Comparison of ENCODE assay signal across 32 cellular contexts in genomic region chr14:94020267-94020666, GRCh38. TPM values are rescaled to one million over a fixed set of nuclear protein-coding genes. Genes with fewer than 3 reads are reported as not detected.
"Had no signal": no experiment of that assay in that cellular context is flagged by ENCODE, and none has a peak within 500 bp of the region (broad histone marks: within the 10 kb centered on the region; RNA-seq: fewer than 3 reads in every experiment).

No MANE protein-coding gene starts in this region.

- H3K4me1 ChIP-seq: adrenal gland, lower lobe of right lung, upper lobe of left lung had no signal

- H3K9me3 ChIP-seq: adrenal gland, lower lobe of right lung, thoracic aorta, upper lobe of left lung had no signal

- H3K9me3 Mint-ChIP-seq: activated CD4-positive, alpha-beta T cell treated with anti-CD3 and anti-CD28 coated beads, Interleukin-2, amount 10 ng/mL, durations not matched to agents 7 days and 5 days; activated T-cell treated with anti-CD3 and anti-CD28 coated beads, Interleukin-2, amount 50 U/mL, for 24 hours; activated T-helper 2 cell treated with anti-CD3 and anti-CD28 coated beads, Interferon-gamma antibody, Interleukin-2, Interleukin-4, amounts not matched to agents 10 μg/mL and 5 μg/mL and 100 μg/mL, durations not matched to agents 14 hours and 24 hours and 36 hours; effector memory CD8-positive, alpha-beta T cell; immature natural killer cell; neural crest cell had no signal

- H3K27me3 ChIP-seq: adrenal gland, hepatocyte, upper lobe of left lung had no signal

- H3K36me3 Mint-ChIP-seq: activated naive CD8-positive, alpha-beta T cell; immature natural killer cell; naive B cell had no signal

- H3K4me2 ChIP-seq: hepatocyte had no signal

- DNase-seq: activated CD4-positive, alpha-beta T cell treated with anti-CD3 and anti-CD28 coated beads, Interleukin-2, amount 10 ng/mL, durations not matched to agents 7 days and 5 days; activated CD8-positive, alpha-beta memory T cell treated with anti-CD3 and anti-CD28 coated beads, Interleukin-2, amount 50 U/mL, for 4 hours; activated naive CD4-positive, alpha-beta T cell; activated T-cell treated with anti-CD3 and anti-CD28 coated beads, Interleukin-2, amount 50 U/mL, for 24 hours; adrenal gland; central memory CD4-positive, alpha-beta T cell; effector memory CD8-positive, alpha-beta T cell; glutamatergic neuron; immature natural killer cell; lower lobe of right lung; naive B cell; retina; stimulated activated CD4-positive, alpha-beta T cell treated with anti-CD3 and anti-CD28 coated beads, Interleukin-2, amount 100 ng/mL, for 48 hours; stimulated activated CD8-positive, alpha-beta memory T cell treated with anti-CD3 and anti-CD28 coated beads, Interleukin-4, amount 100 ng/mL, for 48 hours; stimulated activated naive CD4-positive, alpha-beta T cell treated with Interleukin-2 at 50 U/mL for 16 hours; upper lobe of left lung had no signal

- H2AFZ ChIP-seq: hepatocyte had no signal

- ATAC-seq: effector memory CD8-positive, alpha-beta T cell; left lobe of liver; lower lobe of right lung had no signal

- H3K79me2 ChIP-seq: hepatocyte had no signal

- H3K27ac Mint-ChIP-seq: activated CD4-positive, alpha-beta T cell treated with anti-CD3 and anti-CD28 coated beads, Interleukin-2, amount 10 ng/mL, durations not matched to agents 7 days and 5 days; activated naive CD8-positive, alpha-beta T cell; effector memory CD8-positive, alpha-beta T cell; immature natural killer cell; progenitor cell of endocrine pancreas had no signal

- H3K27ac ChIP-seq: adrenal gland, hepatocyte, lower lobe of right lung, thoracic aorta, upper lobe of left lung had no signal

- FAIRE-seq: astrocyte, endothelial cell of umbilical vein, frontal cortex had no signal

- H3K27me3 Mint-ChIP-seq: activated T-cell treated with anti-CD3 and anti-CD28 coated beads, Interleukin-2, amount 50 U/mL, for 24 hours had no signal

- H3K4me1 Mint-ChIP-seq: immature natural killer cell, naive B cell had no signal

- H3K36me3 ChIP-seq: adrenal gland, lower lobe of right lung, thoracic aorta, upper lobe of left lung had no signal

- H3K4me3 Mint-ChIP-seq: activated CD4-positive, alpha-beta T cell treated with anti-CD3 and anti-CD28 coated beads, Interleukin-2, amount 10 ng/mL, durations not matched to agents 7 days and 5 days; activated naive CD8-positive, alpha-beta T cell; activated T-cell treated with anti-CD3 and anti-CD28 coated beads, Interleukin-2, amount 50 U/mL, for 24 hours; effector memory CD8-positive, alpha-beta T cell; immature natural killer cell; neural crest cell had no signal

- H3K4me3 ChIP-seq: adrenal gland, hepatocyte, lower lobe of right lung, thoracic aorta, upper lobe of left lung had no signal

RNA-seq across cellular contexts. Expression of gene CCDC197, which starts 23.2 kb away (rescaled TPM):
- total RNA-seq: activated CD4-positive, alpha-beta T cell treated with anti-CD3 and anti-CD28 coated beads, Interleukin-2, amount 10 ng/mL, durations not matched to agents 7 days and 5 days; adrenal gland; astrocyte; dermis microvascular lymphatic vessel endothelial cell; endothelial cell of umbilical vein; esophagus mucosa; frontal cortex; hepatocyte; kidney epithelial cell; left lobe of liver; lower lobe of right lung; mesenteric fat pad; mucosa of gallbladder; neural crest cell; osteocyte; progenitor cell of endocrine pancreas; thoracic aorta; upper lobe of left lung had no signal
- polyA plus RNA-seq: adrenal gland, endothelial cell of umbilical vein, hepatocyte, immature natural killer cell had no signal

RNA-seq across cellular contexts. Expression of gene ASB2, which starts 43.9 kb away (rescaled TPM):
- total RNA-seq: dermis microvascular lymphatic vessel endothelial cell, endothelial cell of umbilical vein, progenitor cell of endocrine pancreas had no signal
- polyA plus RNA-seq: endothelial cell of umbilical vein had no signal
